ENCODE assay signal across 28 cellular contexts in genomic region chr5:117877731-117878130, GRCh38.
"Had no signal": no experiment of that assay in that cellular context is flagged by ENCODE, and none has a peak within 500 bp of the region (broad histone marks: within the 10 kb centered on the region; RNA-seq: fewer than 3 reads in every experiment).

No MANE protein-coding gene starts in this region.

- H3K4me1 ChIP-seq: prostate gland, right lobe of liver, sigmoid colon, spleen, suprapubic skin, testis, tibial artery, transverse colon, upper lobe of right lung, uterus had no signal

- H3K36me3 ChIP-seq: neutrophil, pancreas, prostate gland, right lobe of liver, sigmoid colon, spleen, suprapubic skin, tibial artery, transverse colon, upper lobe of right lung, uterus had no signal

- DNase-seq: naive thymus-derived CD8-positive, alpha-beta T cell; nephron progenitor cell; nucleus accumbens; pancreas; right cardiac atrium; right lobe of liver; sigmoid colon; small intestine; spleen; stimulated activated CD4-positive, alpha-beta T cell treated with anti-CD3 and anti-CD28 coated beads, Interleukin-12 subunit alpha, Interleukin-12 subunit beta, amount 100 ng/mL, for 4 hours; stimulated activated CD4-positive, alpha-beta T cell treated with anti-CD3 and anti-CD28 coated beads, Interleukin-1b, Interleukin-23, amount 100 ng/mL, for 48 hours; stimulated activated CD4-positive, alpha-beta T cell treated with anti-CD3 and anti-CD28 coated beads, Interleukin-4, amount 100 ng/mL, for 1 hour; stimulated activated CD4-positive, alpha-beta T cell treated with anti-CD3 and anti-CD28 coated beads, Interleukin-4, amount 100 ng/mL, for 4 hours; stimulated activated CD8-positive, alpha-beta memory T cell treated with anti-CD3 and anti-CD28 coated beads, Interleukin-4, amount 100 ng/mL, for 48 hours; stimulated activated naive CD4-positive, alpha-beta T cell; stimulated activated naive CD8-positive, alpha-beta T cell treated with anti-CD3 and anti-CD28 coated beads, Interleukin-15, amount 100 ng/mL, for 72 hours; stimulated activated naive CD8-positive, alpha-beta T cell treated with anti-CD3 and anti-CD28 coated beads, Interleukin-15, Interleukin-2, amounts not matched to agents 100 U/mL and 50 U/mL, for 24 hours; substantia nigra; testis; tibial artery; transverse colon; upper lobe of right lung; uterus had no signal

- H3K27me3 ChIP-seq: neutrophil, pancreas, right lobe of liver, sigmoid colon, spleen, suprapubic skin, testis, tibial artery, transverse colon, upper lobe of right lung, uterus had no signal

- H3K9me3 ChIP-seq: neutrophil, pancreas, prostate gland, right lobe of liver, sigmoid colon, suprapubic skin, testis, tibial artery, transverse colon, upper lobe of right lung, uterus had no signal

- ATAC-seq: naive thymus-derived CD8-positive, alpha-beta T cell; natural killer cell treated with Interleukin-12 subunit alpha and Interleukin-12 subunit beta and Interleukin-15 and Interleukin-18, amount 100 ng/mL, for 72 hours; pancreas; right cardiac atrium; right lobe of liver; stimulated activated memory B cell treated with anti-CD40 and anti-IgM and Interleukin-4, amounts not matched to agents 10 μg/mL and 1 μg/mL and 100 μg/mL, for 72 hours; stimulated activated naive CD8-positive, alpha-beta T cell treated with anti-CD3 and anti-CD28 coated beads, Interleukin-15, amount 100 ng/mL, for 72 hours; stimulated activated naive CD8-positive, alpha-beta T cell treated with anti-CD3 and anti-CD28 coated beads, Interleukin-15, Interleukin-2, amounts not matched to agents 100 U/mL and 50 U/mL, for 24 hours; upper lobe of right lung had no signal

- H3K4me3 ChIP-seq: pancreas, prostate gland, right lobe of liver, sigmoid colon, spleen, suprapubic skin, testis, tibial artery, transverse colon, upper lobe of right lung, uterus had no signal
